In genomic region chr13:20349564-20350379, GRCh38 we compare ENCODE assay signal across 21 cellular contexts.
DNase-seq lines count a peak whose midpoint lies in the region; ATAC-seq and TF ChIP-seq lines count a peak whose summit lies in the region.
"Had no signal": no experiment of that assay in that cellular context is flagged by ENCODE, and none has a peak within 500 bp of the region (broad histone marks: within the 10 kb centered on the region; RNA-seq: fewer than 3 reads in every experiment).

No MANE protein-coding gene starts in this region.

- H3K4me3 ChIP-seq in Karpas-422 (ENCODE audit: low read length): no peak overlapping the region
- H3K4me3 ChIP-seq in fibroblast of the aortic adventitia (ENCODE audit: low read depth, low read length): no peak overlapping the region
- H3K4me3 ChIP-seq in psoas muscle: no peak overlapping the region
- no peak overlapping the region for H3K4me3 ChIP-seq in smooth muscle cell

- H3K9me3 ChIP-seq in Karpas-422 (ENCODE audit: low read length) (no peaks in the 10 kb centered on the region), psoas muscle (no peaks in the 10 kb centered on the region), smooth muscle cell (replicated peaks; ENCODE audit: low read depth) (no peaks in the 10 kb centered on the region)

- H3K4me2 ChIP-seq in Karpas-422 (ENCODE audit: low read depth, low read length, poor library complexity, severe bottlenecking) (no peak overlapping the region), smooth muscle cell (no peak overlapping the region)

- H4K20me1 ChIP-seq in Karpas-422 (ENCODE audit: insufficient read depth, low read depth, low read length): no peaks in the 10 kb centered on the region
- H4K20me1 ChIP-seq in smooth muscle cell (ENCODE audit: low read depth): no peaks in the 10 kb centered on the region

- H3K4me1 ChIP-seq in Karpas-422 (ENCODE audit: low read length) (no peaks in the 10 kb centered on the region), psoas muscle (no peaks in the 10 kb centered on the region), smooth muscle cell (ENCODE audit: low read depth) (peaks cover 6% of the 10 kb centered on the region)

- no peaks in the 10 kb centered on the region for H3K9me2 ChIP-seq in Karpas-422 (replicated peaks; ENCODE audit: insufficient read depth, low read length)

- WGBS in psoas muscle, 3 donors: 72 to 84% (median 75%) methylated on average over 17 of the region's 17 CpGs
- 92% methylated on average over 17 of the region's 17 CpGs for WGBS in smooth muscle cell (ENCODE audit: low lambda C conversion rate)

- H2AFZ ChIP-seq in Karpas-422 (ENCODE audit: low read length) (no peak overlapping the region), smooth muscle cell (ENCODE audit: low read depth) (no peak overlapping the region)

- peak in 1 of 4 donors; percentile 53 for ATAC-seq in psoas muscle
- ATAC-seq in GM21825 (IDR thresholded peaks at IDR 0.05; ENCODE audit: unreplicated experiment): no peak
- ATAC-seq: activated naive CD4-positive, alpha-beta T cell treated with anti-CD3 and anti-CD28 coated beads, Interleukin-2, amount 50 U/mL, for 72 hours; SK-N-SH treated with all-trans-retinoic acid at 6 μM for 48 hours; T-helper 17 cell had no signal

- H3K27ac ChIP-seq in Karpas-422 (ENCODE audit: low read length) (no peak overlapping the region), psoas muscle (no peak overlapping the region), smooth muscle cell (ENCODE audit: low read depth) (no peak overlapping the region)

- H3K36me3 ChIP-seq in Karpas-422 (ENCODE audit: insufficient read depth, low read length) (no peaks in the 10 kb centered on the region), psoas muscle (ENCODE audit: insufficient read depth in 1 of 2, low read depth in 1 of 2) (no peaks in the 10 kb centered on the region), smooth muscle cell (ENCODE audit: low read depth) (no peaks in the 10 kb centered on the region)

- no peaks in the 10 kb centered on the region for H3F3A ChIP-seq in smooth muscle cell (ENCODE audit: low read depth)

- intact Hi-C loops in psoas muscle (cut with DNase I): no loop called here

- H3K27me3 ChIP-seq in Karpas-422 (ENCODE audit: low read length): no peaks in the 10 kb centered on the region
- H3K27me3 ChIP-seq in psoas muscle (ENCODE audit: insufficient read depth in 3 of 3, low read length in 2 of 3): no peaks in the 10 kb centered on the region
- H3K27me3 ChIP-seq in smooth muscle cell (ENCODE audit: low read depth): no peaks in the 10 kb centered on the region

- H3K79me2 ChIP-seq in Karpas-422 (ENCODE audit: low read length) (no peaks in the 10 kb centered on the region), smooth muscle cell (ENCODE audit: low read depth) (no peaks in the 10 kb centered on the region)

- H3K9ac ChIP-seq in Karpas-422 (ENCODE audit: low read length) (no peak overlapping the region), smooth muscle cell (ENCODE audit: low read depth) (no peak overlapping the region)

- DNase-seq in ELF-1 (ENCODE audit: low read depth, low spot score): peak; percentile 36
- peak; percentile 36 for DNase-seq in Karpas-422
- DNase-seq in fibroblast of the aortic adventitia (ENCODE audit: low read depth): peak; percentile 21
- peak; percentile 60 to 78 for DNase-seq in psoas muscle
- DNase-seq in kidney tubule cell (ENCODE audit: low spot score): no peak
- no peak for DNase-seq in smooth muscle cell (lab: John Stamatoyannopoulos, UW; ENCODE audit: unreplicated experiment)
- DNase-seq: activated CD4-positive, alpha-beta memory T cell treated with anti-CD3 and anti-CD28 coated beads, Interleukin-2, amount 10 ng/mL, durations not matched to agents 7 days and 5 days; activated CD4-positive, alpha-beta T cell treated with anti-CD3 and anti-CD28 coated beads for 1 hour; C1 segment of cervical spinal cord; caudate nucleus; cortex of kidney; DMS79; GF-D8; glutamatergic neuron; KG1; NCI-H446 treated with DMSO at 0.1 percent for 48 hours; stimulated activated CD4-positive, alpha-beta T cell treated with anti-CD3 and anti-CD28 coated beads, Interleukin-2, amount 100 ng/mL, for 24 hours; T-helper 17 cell had no signal

- TF ChIP-seq CTCF in fibroblast of the aortic adventitia (IDR thresholded peaks at IDR 0.05; ENCODE audit: insufficient read depth, low read length) (no peak), psoas muscle (IDR thresholded peaks at IDR 0.05) (no peak), smooth muscle cell (IDR thresholded peaks at IDR 0.05; ENCODE audit: borderline replicate concordance, insufficient read depth, poor library complexity, severe bottlenecking) (no peak)

Comparison
In these comparisons a context has a peak if more than half of its experiments do, and no peak if none do; other contexts are left out.
1. DNase-seq: peak in ELF-1 (single experiment), Karpas-422 (single experiment), fibroblast of the aortic adventitia (single experiment) and psoas muscle (2 of 2); none in kidney tubule cell (single experiment) and smooth muscle cell (single experiment).